In genomic region chr12:1566449-1567135, GRCh38 we compare ENCODE assay signal across 19 cellular contexts.
"Had no signal": no experiment of that assay in that cellular context is flagged by ENCODE, and none has a peak within 500 bp of the region (broad histone marks: within the 10 kb centered on the region; RNA-seq: fewer than 3 reads in every experiment).

No MANE protein-coding gene starts in this region.

- DNase-seq: activated CD4-positive, alpha-beta T cell treated with anti-CD3 and anti-CD28 coated beads, Interleukin-2, amount 50 U/mL, for 1 hour; activated naive CD4-positive, alpha-beta T cell; activated naive CD8-positive, alpha-beta T cell treated with anti-CD3 and anti-CD28 coated beads, Interleukin-2, amount 10 ng/mL, durations not matched to agents 7 days and 5 days; activated T-cell treated with anti-CD3 and anti-CD28 coated beads for 4 hours; brain microvascular endothelial cell; cortex of kidney; effector CD4-positive, alpha-beta T cell; foreskin fibroblast; glutamatergic neuron; immature natural killer cell; lower lobe of right lung; small intestine; stimulated activated CD4-positive, alpha-beta T cell treated with anti-CD3 and anti-CD28 coated beads, Interleukin-4, amount 100 ng/mL, for 4 hours; stimulated activated CD8-positive, alpha-beta memory T cell treated with anti-CD3 and anti-CD28 coated beads, Interleukin-4, amount 100 ng/mL, for 48 hours; stimulated activated naive CD4-positive, alpha-beta T cell treated with Interleukin-2 at 50 U/mL for 16 hours; substantia nigra had no signal

- H3K4me3 ChIP-seq: lower lobe of right lung, right atrium auricular region, tibial nerve had no signal

- H3K27me3 ChIP-seq: brain microvascular endothelial cell, right atrium auricular region, tibial nerve had no signal

- H3K4me1 ChIP-seq: lower lobe of right lung, right atrium auricular region had no signal

- H3K27ac ChIP-seq: brain microvascular endothelial cell, lower lobe of right lung, right atrium auricular region, tibial nerve had no signal

- H3K36me3 ChIP-seq: brain microvascular endothelial cell, lower lobe of right lung, right atrium auricular region had no signal

- FAIRE-seq: small intestine, TTC549 had no signal

- H3K9me3 ChIP-seq: lower lobe of right lung, right atrium auricular region, tibial nerve had no signal

- ATAC-seq: lower lobe of right lung had no signal
